30 cellular contexts compared by ENCODE assay signal in the genomic region with DNA sequence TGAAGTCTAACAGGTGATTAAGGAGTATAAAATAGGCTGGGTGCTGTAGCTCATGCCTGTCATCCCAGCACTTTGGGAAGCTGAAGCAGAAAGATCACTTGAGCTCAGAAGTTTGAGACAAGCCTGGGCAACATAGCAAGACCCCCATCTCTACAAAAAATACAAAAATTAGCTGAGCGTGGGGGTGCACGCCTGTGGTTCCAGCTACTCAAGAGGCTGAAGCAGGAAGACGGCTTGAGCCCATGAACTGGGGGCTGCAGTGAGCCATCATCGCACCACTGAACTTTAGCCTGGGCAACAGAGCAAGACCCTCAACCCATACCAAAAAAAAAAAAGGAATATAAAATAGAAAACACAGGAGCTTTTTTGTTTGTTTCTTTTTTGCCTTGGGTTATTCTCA. TPM values are rescaled to one million over a fixed set of nuclear protein-coding genes. Genes with fewer than 3 reads are reported as not detected.
"Had no signal": no experiment of that assay in that cellular context is flagged by ENCODE, and none has a peak within 500 bp of the region (broad histone marks: within the 10 kb centered on the region; RNA-seq: fewer than 3 reads in every experiment).

No MANE protein-coding gene starts in this region.

- ATAC-seq: stimulated activated effector memory CD8-positive, alpha-beta T cell treated with anti-CD3 and anti-CD28 coated beads, Interleukin-12 subunit alpha, Interleukin-12 subunit beta, amount 100 ng/mL, for 72 hours; stimulated activated memory B cell treated with anti-CD40 and anti-IgM and Interleukin-4, amounts not matched to agents 10 μg/mL and 1 μg/mL and 100 μg/mL, for 72 hours; stimulated activated naive B cell treated with anti-CD40 and anti-IgM and Interleukin-4, amounts not matched to agents 10 μg/mL and 1 μg/mL and 100 μg/mL, for 72 hours; stimulated activated naive CD8-positive, alpha-beta T cell treated with anti-CD3 and anti-CD28 coated beads, Interleukin-15, amount 100 ng/mL, for 72 hours; stimulated activated naive CD8-positive, alpha-beta T cell treated with anti-CD3 and anti-CD28 coated beads, Interleukin-15, Interleukin-2, amounts not matched to agents 100 U/mL and 50 U/mL, for 24 hours; upper lobe of right lung had no signal

- H3K9me3 Mint-ChIP-seq: stimulated activated effector memory CD8-positive, alpha-beta T cell treated with anti-CD3 and anti-CD28 coated beads, Interleukin-12 subunit alpha, Interleukin-12 subunit beta, amount 100 ng/mL, for 72 hours; stimulated activated memory B cell treated with anti-CD40 and anti-IgM and Interleukin-4, amounts not matched to agents 10 μg/mL and 1 μg/mL and 100 μg/mL, for 72 hours; stimulated activated naive B cell treated with anti-CD40 and anti-IgM and Interleukin-4, amounts not matched to agents 10 μg/mL and 1 μg/mL and 100 μg/mL, for 72 hours; stimulated activated naive CD8-positive, alpha-beta T cell treated with anti-CD3 and anti-CD28 coated beads, Interleukin-15, Interleukin-2, amounts not matched to agents 100 ng/mL and 50 ng/mL, for 24 hours; type B pancreatic cell had no signal

- FAIRE-seq: urothelium cell line had no signal

- H3K27ac ChIP-seq: stomach, suprapubic skin, testis, thoracic aorta, thyroid gland, tibial artery, tibial nerve, transverse colon, upper lobe of left lung, upper lobe of right lung, uterus, vagina had no signal

- DNase-seq: stimulated activated CD4-positive, alpha-beta T cell treated with anti-CD3 and anti-CD28 coated beads, Interleukin-2, amount 100 ng/mL, for 48 hours; stimulated activated CD4-positive, alpha-beta T cell treated with anti-CD3 and anti-CD28 coated beads, Interleukin-4, amount 100 ng/mL, for 1 hour; stimulated activated CD4-positive, alpha-beta T cell treated with anti-CD3 and anti-CD28 coated beads, Interleukin-4, amount 100 ng/mL, for 24 hours; stimulated activated CD4-positive, alpha-beta T cell treated with anti-CD3 and anti-CD28 coated beads, Interleukin-4, amount 100 ng/mL, for 4 hours; stimulated activated CD8-positive, alpha-beta memory T cell treated with anti-CD3 and anti-CD28 coated beads, Interleukin-4, amount 100 ng/mL, for 48 hours; stimulated activated naive B cell treated with anti-CD40 and anti-IgM and Interleukin-4, amounts not matched to agents 10 μg/mL and 1 μg/mL and 100 μg/mL, for 72 hours; stimulated activated naive CD4-positive, alpha-beta T cell; stimulated activated naive CD4-positive, alpha-beta T cell treated with Interleukin-2 at 50 U/mL for 16 hours; stimulated activated naive CD8-positive, alpha-beta T cell treated with anti-CD3 and anti-CD28 coated beads, Interleukin-15, amount 100 ng/mL, for 72 hours; stimulated activated naive CD8-positive, alpha-beta T cell treated with anti-CD3 and anti-CD28 coated beads, Interleukin-15, Interleukin-2, amounts not matched to agents 100 U/mL and 50 U/mL, for 24 hours; stomach; substantia nigra; testis; thyroid gland; tibial artery; transverse colon; trophoblast cell; upper lobe of left lung; upper lobe of right lung; uterus had no signal

- H3K4me3 Mint-ChIP-seq: stimulated activated effector memory CD8-positive, alpha-beta T cell treated with anti-CD3 and anti-CD28 coated beads, Interleukin-12 subunit alpha, Interleukin-12 subunit beta, amount 100 ng/mL, for 72 hours; stimulated activated memory B cell treated with anti-CD40 and anti-IgM and Interleukin-4, amounts not matched to agents 10 μg/mL and 1 μg/mL and 100 μg/mL, for 72 hours; stimulated activated naive B cell treated with anti-CD40 and anti-IgM and Interleukin-4, amounts not matched to agents 10 μg/mL and 1 μg/mL and 100 μg/mL, for 72 hours; stimulated activated naive CD8-positive, alpha-beta T cell treated with anti-CD3 and anti-CD28 coated beads, Interleukin-15, amount 100 ng/mL, for 72 hours; stimulated activated naive CD8-positive, alpha-beta T cell treated with anti-CD3 and anti-CD28 coated beads, Interleukin-15, Interleukin-2, amounts not matched to agents 100 ng/mL and 50 ng/mL, for 24 hours; type B pancreatic cell had no signal

- H3K27ac Mint-ChIP-seq: stimulated activated effector memory CD8-positive, alpha-beta T cell treated with anti-CD3 and anti-CD28 coated beads, Interleukin-12 subunit alpha, Interleukin-12 subunit beta, amount 100 ng/mL, for 72 hours; stimulated activated memory B cell treated with anti-CD40 and anti-IgM and Interleukin-4, amounts not matched to agents 10 μg/mL and 1 μg/mL and 100 μg/mL, for 72 hours; stimulated activated naive B cell treated with anti-CD40 and anti-IgM and Interleukin-4, amounts not matched to agents 10 μg/mL and 1 μg/mL and 100 μg/mL, for 72 hours; stimulated activated naive CD8-positive, alpha-beta T cell treated with anti-CD3 and anti-CD28 coated beads, Interleukin-15, amount 100 ng/mL, for 72 hours; stimulated activated naive CD8-positive, alpha-beta T cell treated with anti-CD3 and anti-CD28 coated beads, Interleukin-15, Interleukin-2, amounts not matched to agents 100 ng/mL and 50 ng/mL, for 24 hours; type B pancreatic cell had no signal

- H3K36me3 ChIP-seq: stomach, suprapubic skin, thoracic aorta, thyroid gland, tibial artery, tibial nerve, transverse colon, upper lobe of left lung, upper lobe of right lung, uterus, vagina had no signal

- H3K9me3 ChIP-seq: stomach, suprapubic skin, testis, thoracic aorta, thyroid gland, tibial artery, tibial nerve, transverse colon, upper lobe of left lung, upper lobe of right lung, uterus, vagina had no signal

- H3K4me1 Mint-ChIP-seq: stimulated activated effector memory CD8-positive, alpha-beta T cell treated with anti-CD3 and anti-CD28 coated beads, Interleukin-12 subunit alpha, Interleukin-12 subunit beta, amount 100 ng/mL, for 72 hours; stimulated activated naive CD8-positive, alpha-beta T cell treated with anti-CD3 and anti-CD28 coated beads, Interleukin-15, amount 100 ng/mL, for 72 hours had no signal

- H3K27me3 ChIP-seq: stomach, testis, thyroid gland, tibial artery, tibial nerve, transverse colon, upper lobe of left lung, upper lobe of right lung, uterus, vagina had no signal

- H3K36me3 Mint-ChIP-seq: stimulated activated effector memory CD8-positive, alpha-beta T cell treated with anti-CD3 and anti-CD28 coated beads, Interleukin-12 subunit alpha, Interleukin-12 subunit beta, amount 100 ng/mL, for 72 hours; stimulated activated memory B cell treated with anti-CD40 and anti-IgM and Interleukin-4, amounts not matched to agents 10 μg/mL and 1 μg/mL and 100 μg/mL, for 72 hours; stimulated activated naive B cell treated with anti-CD40 and anti-IgM and Interleukin-4, amounts not matched to agents 10 μg/mL and 1 μg/mL and 100 μg/mL, for 72 hours; type B pancreatic cell had no signal

- H3K4me3 ChIP-seq: stomach, suprapubic skin, testis, thoracic aorta, thyroid gland, tibial artery, tibial nerve, transverse colon, upper lobe of left lung, upper lobe of right lung, uterus, vagina had no signal

- H3K4me1 ChIP-seq: suprapubic skin, testis, thyroid gland, tibial artery, tibial nerve, upper lobe of left lung, upper lobe of right lung, uterus had no signal

RNA-seq across cellular contexts. Expression of a gene that starts 55.0 kb away (rescaled TPM):
- total RNA-seq: temporal lobe, thyroid gland, tibial nerve, upper lobe of right lung, vagina had no signal
